Comparison of ENCODE assay signal across 8 cellular contexts in genomic region chr1:42958488-42959317, GRCh38. TPM values are rescaled to one million over a fixed set of nuclear protein-coding genes. Genes with fewer than 3 reads are reported as not detected.
A peak's percentile ranks its signal among the peaks of the same experiment; 100 is the strongest.
DNase-seq lines count a peak whose midpoint lies in the region; ATAC-seq, FAIRE-seq and TF ChIP-seq lines count a peak whose summit lies in the region.

SLC2A1 (minus strand) TSS chr1:42958868; CDS start chr1:42958651, 217 bp downstream.

- H3K79me2 ChIP-seq in astrocyte (ENCODE audit: insufficient read depth, low read length) (peaks cover 67% of the 10 kb centered on the region), hepatocyte (peaks cover 46% of the 10 kb centered on the region)

- no peaks in the 10 kb centered on the region for H3K9me3 Mint-ChIP-seq in T-helper 2 cell treated with Interferon-gamma antibody and Interleukin-4, amounts not matched to agents 5 μg/mL and 100 μg/mL, for 36 hours
- no peaks in the 10 kb centered on the region for H3K9me3 Mint-ChIP-seq in astrocyte (ENCODE audit: unreplicated experiment)

- peak within 1 kb of the TSS; percentile 94 for H3K4me2 ChIP-seq in astrocyte (ENCODE audit: low read length)
- H3K4me2 ChIP-seq in hepatocyte, result peak within 1 kb of the TSS; percentile 82

- no peaks in the 10 kb centered on the region for H3K9me2 ChIP-seq in hepatocyte (replicated peaks; ENCODE audit: insufficient read depth)

- H3K9me3 ChIP-seq in astrocyte (ENCODE audit: insufficient read depth, low read depth, low read length) (no peaks in the 10 kb centered on the region), hepatocyte (ENCODE audit: low read depth) (no peaks in the 10 kb centered on the region)

- H3K4me3 Mint-ChIP-seq in T-helper 2 cell treated with Interferon-gamma antibody and Interleukin-4, amounts not matched to agents 5 μg/mL and 100 μg/mL, for 36 hours, result peak within 1 kb of the TSS; percentile 95
- peak within 1 kb of the TSS; percentile 100 for H3K4me3 Mint-ChIP-seq in astrocyte (ENCODE audit: unreplicated experiment)

- H3K4me1 Mint-ChIP-seq in T-helper 2 cell treated with Interferon-gamma antibody and Interleukin-4, amounts not matched to agents 5 μg/mL and 100 μg/mL, for 36 hours (ENCODE audit: low read depth), result peaks cover 45% of the 10 kb centered on the region
- H3K4me1 Mint-ChIP-seq in astrocyte (ENCODE audit: low read depth, unreplicated experiment), result peaks cover 56% of the 10 kb centered on the region

- DNase-seq in NCI-H187 (lab: John Stamatoyannopoulos, UW), result peak; percentile 80 to 91
- DNase-seq in T-helper 2 cell treated with Interferon-gamma antibody and Interleukin-4, amounts not matched to agents 5 μg/mL and 100 μg/mL, for 36 hours (ENCODE audit: low spot score), result peak; percentile 95
- peak; percentile 89 for DNase-seq in astrocyte (ENCODE audit: low read depth)
- DNase-seq in hepatocyte (ENCODE audit: low spot score), result peak; percentile 97
- peak; percentile 94 for DNase-seq in retina
- DNase-seq in cortex of kidney (lab: John Stamatoyannopoulos, UW), result no peak

- TF ChIP-seq CTCF in astrocyte (IDR thresholded peaks at IDR 0.05; ENCODE audit: insufficient read depth, low read depth, low read length), result no peak
- no peak for TF ChIP-seq CTCF in hepatocyte (IDR thresholded peaks at IDR 0.05; ENCODE audit: poor library complexity)

- H3K9ac ChIP-seq in astrocyte (ENCODE audit: low read length), result peak within 1 kb of the TSS; percentile 92

- H3K4me1 ChIP-seq in astrocyte (ENCODE audit: insufficient read depth, low read length) (peaks cover 34% of the 10 kb centered on the region), hepatocyte (ENCODE audit: insufficient read depth) (peaks cover 33% of the 10 kb centered on the region)

- H2AFZ ChIP-seq in astrocyte (ENCODE audit: low read depth, low read length) (peak within 1 kb of the TSS; percentile 61), hepatocyte (peak within 1 kb of the TSS; percentile 50)

- no peak for FAIRE-seq in astrocyte (lab: Jason Lieb, UNC)

- peak within 1 kb of the TSS; percentile 87 for H3K4me3 ChIP-seq in astrocyte (ENCODE audit: insufficient read depth, low read depth, low read length)
- H3K4me3 ChIP-seq in hepatocyte, result peak within 1 kb of the TSS; percentile 94

- H3K27me3 Mint-ChIP-seq in T-helper 2 cell treated with Interferon-gamma antibody and Interleukin-4, amounts not matched to agents 5 μg/mL and 100 μg/mL, for 36 hours (ENCODE audit: low read depth), result peaks cover 5% of the 10 kb centered on the region
- no peaks in the 10 kb centered on the region for H3K27me3 Mint-ChIP-seq in astrocyte (ENCODE audit: low read depth, unreplicated experiment)

- H3K27me3 ChIP-seq in astrocyte (ENCODE audit: insufficient read depth, low read length) (no peaks in the 10 kb centered on the region), hepatocyte (no peaks in the 10 kb centered on the region)

- WGBS in hepatocyte (ENCODE audit: low lambda C conversion rate, missing lambda C conversion rate), result under 1% methylated on average over 57 of the region's 87 CpGs

- H3K27ac Mint-ChIP-seq in T-helper 2 cell treated with Interferon-gamma antibody and Interleukin-4, amounts not matched to agents 5 μg/mL and 100 μg/mL, for 36 hours, result peak within 1 kb of the TSS; percentile 99
- peak within 1 kb of the TSS; percentile 98 for H3K27ac Mint-ChIP-seq in astrocyte (ENCODE audit: unreplicated experiment)

- peak within 1 kb of the TSS; percentile 85 for H3K27ac ChIP-seq in astrocyte (ENCODE audit: low read depth, low read length)
- peak within 1 kb of the TSS; percentile 94 for H3K27ac ChIP-seq in hepatocyte

- peaks cover 35% of the 10 kb centered on the region for H3K36me3 Mint-ChIP-seq in T-helper 2 cell treated with Interferon-gamma antibody and Interleukin-4, amounts not matched to agents 5 μg/mL and 100 μg/mL, for 36 hours (ENCODE audit: low read depth)
- H3K36me3 Mint-ChIP-seq in astrocyte (ENCODE audit: low read depth, unreplicated experiment), result peaks cover 23% of the 10 kb centered on the region

- peaks cover 32% of the 10 kb centered on the region for H4K20me1 ChIP-seq in astrocyte (ENCODE audit: insufficient read depth, low read length)
- peaks cover 42% of the 10 kb centered on the region for H4K20me1 ChIP-seq in hepatocyte (ENCODE audit: insufficient read depth, poor library complexity, severe bottlenecking)

- H3K36me3 ChIP-seq in astrocyte (ENCODE audit: insufficient read depth, low read length) (no peaks in the 10 kb centered on the region), hepatocyte (replicated peaks; ENCODE audit: insufficient read depth, low read depth) (no peaks in the 10 kb centered on the region)

- peak; percentile 82 for ATAC-seq in GM18502 (IDR thresholded peaks at IDR 0.05; ENCODE audit: poor library complexity, unreplicated experiment)
- ATAC-seq in HG02943 (IDR thresholded peaks at IDR 0.05; ENCODE audit: low read depth, unreplicated experiment), result peak; percentile 72

RNA-seq across cellular contexts. Expression of gene SLC2A1, which starts in this region (rescaled TPM):
- total RNA-seq in astrocyte, result 506 and 521 TPM in 2 replicates
- 271 and 301 TPM in 2 replicates for total RNA-seq in hepatocyte
- polyA plus RNA-seq in hepatocyte, result 271 and 314 TPM in 2 replicates
